Comparison of ENCODE assay signal across 19 cellular contexts in the genomic region with DNA sequence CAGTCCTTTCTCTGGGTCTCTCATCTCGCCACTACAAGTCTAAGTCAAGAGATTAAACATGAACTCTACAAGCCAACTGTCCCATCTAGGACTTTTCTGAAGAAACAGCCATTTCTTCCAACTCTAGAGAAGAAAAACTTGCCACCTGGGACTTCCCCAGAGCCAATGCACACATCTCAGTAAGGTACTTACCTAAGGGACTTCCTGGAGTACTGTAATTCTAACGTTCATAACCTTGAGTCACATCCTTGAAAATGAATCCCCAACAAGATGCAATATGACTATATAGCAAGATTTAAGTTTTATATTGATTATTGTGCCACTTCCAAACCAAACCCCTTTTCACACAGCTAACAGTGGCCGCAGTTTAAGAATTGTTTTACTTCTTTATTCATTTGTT. TPM values are rescaled to one million over a fixed set of nuclear protein-coding genes. Genes with fewer than 3 reads are reported as not detected.
DNase-seq lines count a peak whose midpoint lies in the region; ATAC-seq and TF ChIP-seq lines count a peak whose summit lies in the region.
"Had no signal": no experiment of that assay in that cellular context is flagged by ENCODE, and none has a peak within 500 bp of the region (broad histone marks: within the 10 kb centered on the region; RNA-seq: fewer than 3 reads in every experiment).

No MANE protein-coding gene starts in this region.

- ATAC-seq in activated T-cell treated with anti-CD3 and anti-CD28 coated beads, Interleukin-2, amount 50 U/mL, for 72 hours (replicated peaks in 1 of 2) = peak; percentile 75 to 77
- ATAC-seq in HG02610 (IDR thresholded peaks at IDR 0.05; ENCODE audit: unreplicated experiment) = peak; percentile 49
- ATAC-seq: PC-3 had no signal

- DNase-seq in activated T-cell treated with anti-CD3 and anti-CD28 coated beads, Interleukin-2, amount 50 U/mL, for 72 hours = peak; percentile 22 to 33
- no peak for DNase-seq in activated T-cell treated with anti-CD3 and anti-CD28 coated beads for 4 hours
- DNase-seq in GM13976 (ENCODE audit: low spot score) = peak; percentile 41
- DNase-seq in activated CD4-positive, alpha-beta memory T cell treated with anti-CD3 and anti-CD28 coated beads, Interleukin-2, amount 10 ng/mL, durations not matched to agents 7 days and 5 days = no peak
- DNase-seq in NCI-H524 treated with DMSO at 0.1 percent for 48 hours (lab: John Stamatoyannopoulos, UW) = no peak
- no peak for DNase-seq in hippocampal formation (lab: John Stamatoyannopoulos, UW)
- DNase-seq in A172 (ENCODE audit: low spot score) = no peak
- DNase-seq: AML-193; CD4-positive, CD25-positive, alpha-beta regulatory T cell; DMS79; GOT3; Karpas-422; MM.1S; NCI-H1105 treated with DMSO at 0.1 percent for 48 hours; NCI-H187; PC-3 had no signal

- CTCF ChIA-PET in activated CD4-positive, alpha-beta memory T cell treated with anti-CD3 and anti-CD28 coated beads, Interleukin-2, amount 10 ng/mL, durations not matched to agents 7 days and 5 days (lab: Charles Lee) = no interaction called here

- in situ Hi-C loops in GM13976 (cut with MboI; ENCODE audit: low sequenced_read_pairs, unreplicated experiment) = loop anchor here (5.0 kb wide), 1 partner anchor 78 kb away; no protein-coding TSS in a partner anchor

- peaks cover 0 to 4% of the 10 kb centered on the region in 2 donors for H3K36me3 Mint-ChIP-seq in activated T-cell treated with anti-CD3 and anti-CD28 coated beads, Interleukin-2, amount 50 U/mL, for 72 hours (ENCODE audit: insufficient read depth in 2 of 2)
- no peaks in the 10 kb centered on the region for H3K36me3 Mint-ChIP-seq in activated CD4-positive, alpha-beta memory T cell treated with anti-CD3 and anti-CD28 coated beads, Interleukin-2, amount 10 ng/mL, durations not matched to agents 7 days and 5 days (ENCODE audit: low read depth)
- H3K36me3 Mint-ChIP-seq: CD4-positive, CD25-positive, alpha-beta regulatory T cell had no signal

- H3K4me1 Mint-ChIP-seq in activated T-cell treated with anti-CD3 and anti-CD28 coated beads, Interleukin-2, amount 50 U/mL, for 72 hours (ENCODE audit: low read depth) = peaks cover 30% of the 10 kb centered on the region
- H3K4me1 Mint-ChIP-seq in activated CD4-positive, alpha-beta memory T cell treated with anti-CD3 and anti-CD28 coated beads, Interleukin-2, amount 10 ng/mL, durations not matched to agents 7 days and 5 days = peaks cover 3% of the 10 kb centered on the region
- H3K4me1 Mint-ChIP-seq: CD4-positive, CD25-positive, alpha-beta regulatory T cell had no signal

- POLR2A ChIA-PET in activated CD4-positive, alpha-beta memory T cell treated with anti-CD3 and anti-CD28 coated beads, Interleukin-2, amount 10 ng/mL, durations not matched to agents 7 days and 5 days (lab: Charles Lee) = no interaction called here

- peaks cover 2 to 3% of the 10 kb centered on the region in 2 donors for H3K9me3 Mint-ChIP-seq in activated T-cell treated with anti-CD3 and anti-CD28 coated beads, Interleukin-2, amount 50 U/mL, for 72 hours
- peaks cover 4% of the 10 kb centered on the region for H3K9me3 Mint-ChIP-seq in activated CD4-positive, alpha-beta memory T cell treated with anti-CD3 and anti-CD28 coated beads, Interleukin-2, amount 10 ng/mL, durations not matched to agents 7 days and 5 days

- H3K4me3 Mint-ChIP-seq in activated T-cell treated with anti-CD3 and anti-CD28 coated beads, Interleukin-2, amount 50 U/mL, for 72 hours = peak overlapping the region; percentile 61 to 67
- no peak overlapping the region for H3K4me3 Mint-ChIP-seq in activated CD4-positive, alpha-beta memory T cell treated with anti-CD3 and anti-CD28 coated beads, Interleukin-2, amount 10 ng/mL, durations not matched to agents 7 days and 5 days
- H3K4me3 Mint-ChIP-seq: CD4-positive, CD25-positive, alpha-beta regulatory T cell had no signal

- H3K27ac Mint-ChIP-seq in activated T-cell treated with anti-CD3 and anti-CD28 coated beads, Interleukin-2, amount 50 U/mL, for 72 hours = peak overlapping the region; percentile 87
- H3K27ac Mint-ChIP-seq in activated CD4-positive, alpha-beta memory T cell treated with anti-CD3 and anti-CD28 coated beads, Interleukin-2, amount 10 ng/mL, durations not matched to agents 7 days and 5 days = peak overlapping the region; percentile 54

- peaks cover 6% of the 10 kb centered on the region for H3K27me3 Mint-ChIP-seq in activated T-cell treated with anti-CD3 and anti-CD28 coated beads, Interleukin-2, amount 50 U/mL, for 72 hours (ENCODE audit: low read depth)
- no peaks in the 10 kb centered on the region for H3K27me3 Mint-ChIP-seq in activated CD4-positive, alpha-beta memory T cell treated with anti-CD3 and anti-CD28 coated beads, Interleukin-2, amount 10 ng/mL, durations not matched to agents 7 days and 5 days

- no peak for TF ChIP-seq CTCF in GM13976 (IDR thresholded peaks at IDR 0.05; ENCODE audit: borderline replicate concordance, control extremely low read depth, extremely low read depth, insufficient read depth, missing control alignments)

RNA-seq across cellular contexts. Expression of gene ISX, which starts 11.9 kb away (rescaled TPM):
- total RNA-seq in activated T-cell treated with anti-CD3 and anti-CD28 coated beads, Interleukin-2, amount 50 U/mL, for 72 hours = not detected
- total RNA-seq in activated CD4-positive, alpha-beta memory T cell treated with anti-CD3 and anti-CD28 coated beads, Interleukin-2, amount 10 ng/mL, durations not matched to agents 7 days and 5 days = not detected
- not detected in 2 replicates for total RNA-seq in A172 (2014; rRNA removed; shearing (Covaris generic))
- total RNA-seq: CD4-positive, CD25-positive, alpha-beta regulatory T cell; G401; PC-3; SJSA1 had no signal

Comparison
In these comparisons a context has a peak if more than half of its experiments do, and no peak if none do; other contexts are left out.
1. DNase-seq: peak in activated T-cell treated with anti-CD3 and anti-CD28 coated beads, Interleukin-2, amount 50 U/mL, for 72 hours (2 of 2) and GM13976 (single experiment); none in activated T-cell treated with anti-CD3 and anti-CD28 coated beads for 4 hours (single experiment), activated CD4-positive, alpha-beta memory T cell treated with anti-CD3 and anti-CD28 coated beads, Interleukin-2, amount 10 ng/mL, durations not matched to agents 7 days and 5 days (single experiment), NCI-H524 treated with DMSO at 0.1 percent for 48 hours (single experiment), hippocampal formation (0 of 2) and A172 (single experiment).